Comparison of ENCODE assay signal across 8 cellular contexts in genomic region chr18:48974304-48975220, GRCh38. TPM values are rescaled to one million over a fixed set of nuclear protein-coding genes. Genes with fewer than 3 reads are reported as not detected.
A peak's percentile ranks its signal among the peaks of the same experiment; 100 is the strongest.
DNase-seq lines count a peak whose midpoint lies in the region; TF ChIP-seq lines count a peak whose summit lies in the region.

No MANE protein-coding gene starts in this region.

- peak overlapping the region; percentile 99 for H3K4me2 ChIP-seq in hepatocyte

- no peaks in the 10 kb centered on the region for H3K79me2 ChIP-seq in hepatocyte

- no peaks in the 10 kb centered on the region for H3K27me3 ChIP-seq in hepatocyte

- no peaks in the 10 kb centered on the region for H3K36me3 ChIP-seq in HEK293 (ENCODE audit: control insufficient read depth in 2 of 2, insufficient read depth in 1 of 2, low read length in 2 of 2)
- H3K36me3 ChIP-seq in hepatocyte (replicated peaks; ENCODE audit: insufficient read depth, low read depth), result no peaks in the 10 kb centered on the region

- no peak overlapping the region for H3K27ac Mint-ChIP-seq in activated T-helper 1 cell treated with anti-CD3 and anti-CD28 coated beads, Interleukin-12 subunit alpha, Interleukin-12 subunit beta, Interleukin-2, Interleukin-4 antibody, amounts not matched to agents 30 ng/mL and 10 ng/mL and 1 ng/mL, durations not matched to agents 14 hours and 24 hours and 36 hours

- peak overlapping the region; percentile 86 for H2AFZ ChIP-seq in hepatocyte

- CTCF ChIA-PET in HEK293 (lab: Yijun Ruan, JAX), result interaction anchor here (0.5 to 2.1 kb wide), 7 partner anchors 11 to 264 kb away, joined by 3 to 6 read pairs (median 3); no protein-coding TSS in a partner anchor

- peaks cover 45% of the 10 kb centered on the region for H3K27me3 Mint-ChIP-seq in activated T-helper 1 cell treated with anti-CD3 and anti-CD28 coated beads, Interleukin-12 subunit alpha, Interleukin-12 subunit beta, Interleukin-2, Interleukin-4 antibody, amounts not matched to agents 30 ng/mL and 10 ng/mL and 1 ng/mL, durations not matched to agents 14 hours and 24 hours and 36 hours (ENCODE audit: insufficient read depth)

- H3K9me3 ChIP-seq in HEK293 (ENCODE audit: control insufficient read depth, insufficient read depth, low read depth, low read length) (no peaks in the 10 kb centered on the region), hepatocyte (ENCODE audit: low read depth) (no peaks in the 10 kb centered on the region)

- POLR2A ChIA-PET in HEK293 (lab: Yijun Ruan, JAX), result interaction anchor here (0.6 to 4.2 kb wide), 10 partner anchors 14 to 78 kb away, joined by 3 to 39 read pairs (median 4); no protein-coding TSS in a partner anchor

- DNase-seq in activated T-helper 1 cell treated with anti-CD3 and anti-CD28 coated beads, Interleukin-12 subunit alpha, Interleukin-12 subunit beta, Interleukin-2, Interleukin-4 antibody, amounts not matched to agents 30 ng/mL and 10 ng/mL and 1 ng/mL, durations not matched to agents 14 hours and 24 hours and 36 hours (ENCODE audit: low spot score), result no peak
- DNase-seq in hepatocyte (ENCODE audit: low spot score), result peak; percentile 59
- no peak for DNase-seq in OCI-M1 (lab: John Stamatoyannopoulos, UW)
- no peak for DNase-seq in activated CD4-positive, CD25-positive, alpha-beta regulatory T cell treated with anti-CD3 and anti-CD28 coated beads, Interleukin-2, amount 50 U/mL, for 72 hours
- DNase-seq in ureter (ENCODE audit: low spot score), result no peak
- no peak for DNase-seq in stimulated activated CD4-positive, alpha-beta T cell treated with anti-CD3 and anti-CD28 coated beads, Interleukin-12 subunit alpha, Interleukin-12 subunit beta, amount 100 ng/mL, for 4 hours

- peaks cover 12% of the 10 kb centered on the region for H3K4me1 ChIP-seq in HEK293 (ENCODE audit: control insufficient read depth, insufficient read depth, low read length)
- peaks cover 24% of the 10 kb centered on the region for H3K4me1 ChIP-seq in hepatocyte (ENCODE audit: insufficient read depth)

- H3K4me3 Mint-ChIP-seq in activated T-helper 1 cell treated with anti-CD3 and anti-CD28 coated beads, Interleukin-12 subunit alpha, Interleukin-12 subunit beta, Interleukin-2, Interleukin-4 antibody, amounts not matched to agents 30 ng/mL and 10 ng/mL and 1 ng/mL, durations not matched to agents 14 hours and 24 hours and 36 hours, result peak overlapping the region; percentile 72

- H4K20me1 ChIP-seq in hepatocyte (ENCODE audit: insufficient read depth, poor library complexity, severe bottlenecking), result no peaks in the 10 kb centered on the region

- TF ChIP-seq CTCF in HEK293 (tag by site-specific recombination; IDR thresholded peaks at IDR 0.05) (no peak), hepatocyte (IDR thresholded peaks at IDR 0.05; ENCODE audit: poor library complexity) (peak; percentile 14)

- H3K9me2 ChIP-seq in hepatocyte (replicated peaks; ENCODE audit: insufficient read depth), result no peaks in the 10 kb centered on the region

- H3K9me3 Mint-ChIP-seq in activated T-helper 1 cell treated with anti-CD3 and anti-CD28 coated beads, Interleukin-12 subunit alpha, Interleukin-12 subunit beta, Interleukin-2, Interleukin-4 antibody, amounts not matched to agents 30 ng/mL and 10 ng/mL and 1 ng/mL, durations not matched to agents 14 hours and 24 hours and 36 hours, result no peaks in the 10 kb centered on the region

- H3K36me3 Mint-ChIP-seq in activated T-helper 1 cell treated with anti-CD3 and anti-CD28 coated beads, Interleukin-12 subunit alpha, Interleukin-12 subunit beta, Interleukin-2, Interleukin-4 antibody, amounts not matched to agents 30 ng/mL and 10 ng/mL and 1 ng/mL, durations not matched to agents 14 hours and 24 hours and 36 hours (ENCODE audit: low read depth), result no peaks in the 10 kb centered on the region

- H3K4me3 ChIP-seq in HEK293 (ENCODE audit: low read depth, low read length) (no peak overlapping the region), hepatocyte (peak overlapping the region; percentile 70), skin epidermis (peak overlapping the region in 4 of 7 experiments; percentile 43 to 67 (median 54))

- 27% methylated on average over 30 of the region's 31 CpGs for WGBS in hepatocyte (ENCODE audit: low lambda C conversion rate, missing lambda C conversion rate)

- intact Hi-C loops in activated T-helper 1 cell treated with anti-CD3 and anti-CD28 coated beads, Interleukin-12 subunit alpha, Interleukin-12 subunit beta, Interleukin-2, Interleukin-4 antibody, amounts not matched to agents 30 ng/mL and 10 ng/mL and 1 ng/mL, durations not matched to agents 14 hours and 24 hours and 36 hours (cut with micrococcal nuclease), result no loop called here

- peaks cover 14% of the 10 kb centered on the region for H3K4me1 Mint-ChIP-seq in activated T-helper 1 cell treated with anti-CD3 and anti-CD28 coated beads, Interleukin-12 subunit alpha, Interleukin-12 subunit beta, Interleukin-2, Interleukin-4 antibody, amounts not matched to agents 30 ng/mL and 10 ng/mL and 1 ng/mL, durations not matched to agents 14 hours and 24 hours and 36 hours (ENCODE audit: low read depth)

- H3K27ac ChIP-seq in HEK293 (ENCODE audit: extremely low read depth, low read depth, low read length) (peak overlapping the region; percentile 97; the same call in 1 of the 2 replicates), hepatocyte (peak overlapping the region; percentile 100), skin epidermis (peak overlapping the region in 16 of 21 experiments; percentile 11 to 88 (median 84))

TF ChIP-seq in HEK293, 187 proteins besides CTCF, POLR2A, EP300 and RAD21:
- TF ChIP-seq GLIS1 (tag by site-specific recombination; IDR thresholded peaks at IDR 0.05) (0 out of 2 replicates have a peak, but pooled peaks have one; percentile 23), ZNF157 (tag by site-specific recombination; IDR thresholded peaks at IDR 0.05) (no peak), ZNF341 (tag by site-specific recombination; IDR thresholded peaks at IDR 0.05; ENCODE audit: low read depth) (peak; percentile 80), GLIS2 (tag by site-specific recombination; IDR thresholded peaks at IDR 0.05) (peak; percentile 51)

RNA-seq across cellular contexts. Expression of gene SMAD7, which starts 23.8 kb away (rescaled TPM):
- 26.7 and 26.8 TPM in 2 replicates for total RNA-seq in activated T-helper 1 cell treated with anti-CD3 and anti-CD28 coated beads, Interleukin-12 subunit alpha, Interleukin-12 subunit beta, Interleukin-2, Interleukin-4 antibody, amounts not matched to agents 30 ng/mL and 10 ng/mL and 1 ng/mL, durations not matched to agents 14 hours and 24 hours and 36 hours
- 66.2 and 71.1 TPM in 2 replicates for total RNA-seq in hepatocyte
- 61.5 and 65.4 TPM in 2 replicates for polyA plus RNA-seq in hepatocyte
- 23.2 TPM for total RNA-seq in ureter
